ENCODE assay signal across 12 cellular contexts in genomic region chr1:10685851-10686403, GRCh38.
DNase-seq lines count a peak whose midpoint lies in the region; ATAC-seq and TF ChIP-seq lines count a peak whose summit lies in the region.
"Had no signal": no experiment of that assay in that cellular context is flagged by ENCODE, and none has a peak within 500 bp of the region (broad histone marks: within the 10 kb centered on the region; RNA-seq: fewer than 3 reads in every experiment).

No MANE protein-coding gene starts in this region.

- peak; percentile 66 for ATAC-seq in Right ventricle myocardium inferior
- no peak for ATAC-seq in gastroesophageal sphincter
- no peak for ATAC-seq in activated CD4-positive, alpha-beta T cell treated with anti-CD3 and anti-CD28 coated beads for 36 hours

- no peak for DNase-seq in Right ventricle myocardium inferior (ENCODE audit: missing footprints)
- no peak for DNase-seq in cardiac septum (ENCODE audit: low spot score)
- no peak for DNase-seq in vagina (ENCODE audit: extremely low spot score in 2 of 2)
- no peak for DNase-seq in cortex of kidney (lab: John Stamatoyannopoulos, UW)
- DNase-seq in activated CD4-positive, alpha-beta T cell treated with anti-CD3 and anti-CD28 coated beads for 36 hours: no peak
- no peak for DNase-seq in activated T-cell treated with anti-CD3 and anti-CD28 coated beads, Interleukin-2, amount 50 U/mL, for 24 hours
- DNase-seq: activated CD4-positive, CD25-positive, alpha-beta regulatory T cell treated with anti-CD3 and anti-CD28 coated beads, Interleukin-2, amount 50 U/mL, for 72 hours; activated gamma-delta T cell treated with Interleukin-2 at 50 U/mL for 16 hours; NCI-H1436 had no signal

- no peak for TF ChIP-seq EP300 in gastroesophageal sphincter (IDR thresholded peaks at IDR 0.05)

- H3K4me1 ChIP-seq in gastroesophageal sphincter (peaks cover 10 to 100% (median 63%) of the 10 kb centered on the region in 3 donors), vagina (peaks cover 83% of the 10 kb centered on the region)

- H3K9me3 ChIP-seq in gastroesophageal sphincter (no peaks in the 10 kb centered on the region), vagina (no peaks in the 10 kb centered on the region)

- TF ChIP-seq POLR2A in gastroesophageal sphincter (IDR thresholded peaks at IDR 0.05) (no peak), vagina (IDR thresholded peaks at IDR 0.05) (no peak)

- TF ChIP-seq CTCF in gastroesophageal sphincter (IDR thresholded peaks at IDR 0.05) (no peak), nephron (IDR thresholded peaks at IDR 0.05; ENCODE audit: unreplicated experiment in 3 of 3) (no peak), vagina (IDR thresholded peaks at IDR 0.05) (no peak)

- H3K36me3 Mint-ChIP-seq in nephron (ENCODE audit: low read depth): no peaks in the 10 kb centered on the region
- no peaks in the 10 kb centered on the region for H3K36me3 Mint-ChIP-seq in activated CD4-positive, alpha-beta T cell treated with anti-CD3 and anti-CD28 coated beads for 36 hours (ENCODE audit: low read depth)
- no peaks in the 10 kb centered on the region for H3K36me3 Mint-ChIP-seq in activated T-cell treated with anti-CD3 and anti-CD28 coated beads, Interleukin-2, amount 50 U/mL, for 24 hours (ENCODE audit: low read depth)

- H3K27me3 ChIP-seq in gastroesophageal sphincter: no peaks in the 10 kb centered on the region
- H3K27me3 ChIP-seq in vagina: no peaks in the 10 kb centered on the region

- no peaks in the 10 kb centered on the region for H3K36me3 ChIP-seq in gastroesophageal sphincter
- no peaks in the 10 kb centered on the region for H3K36me3 ChIP-seq in vagina

- peaks cover 89% of the 10 kb centered on the region for H3K4me1 Mint-ChIP-seq in nephron
- no peaks in the 10 kb centered on the region for H3K4me1 Mint-ChIP-seq in activated CD4-positive, alpha-beta T cell treated with anti-CD3 and anti-CD28 coated beads for 36 hours
- H3K4me1 Mint-ChIP-seq in activated T-cell treated with anti-CD3 and anti-CD28 coated beads, Interleukin-2, amount 50 U/mL, for 24 hours (ENCODE audit: low read depth): no peaks in the 10 kb centered on the region

- H3K4me3 ChIP-seq in gastroesophageal sphincter (no peak overlapping the region), vagina (no peak overlapping the region)
- H3K4me3 ChIP-seq: skin epidermis had no signal

- H3K4me3 Mint-ChIP-seq in nephron: peak overlapping the region; percentile 23 to 46 (median 36)
- no peak overlapping the region for H3K4me3 Mint-ChIP-seq in activated CD4-positive, alpha-beta T cell treated with anti-CD3 and anti-CD28 coated beads for 36 hours
- no peak overlapping the region for H3K4me3 Mint-ChIP-seq in activated T-cell treated with anti-CD3 and anti-CD28 coated beads, Interleukin-2, amount 50 U/mL, for 24 hours

- H3K27ac ChIP-seq in gastroesophageal sphincter (peak overlapping the region; percentile 73 to 95 (median 90)), vagina (peak overlapping the region; percentile 0)

- H3K27ac Mint-ChIP-seq in nephron: peak overlapping the region; percentile 84 to 98 (median 92)
- H3K27ac Mint-ChIP-seq in activated CD4-positive, alpha-beta T cell treated with anti-CD3 and anti-CD28 coated beads for 36 hours: no peak overlapping the region
- no peak overlapping the region for H3K27ac Mint-ChIP-seq in activated T-cell treated with anti-CD3 and anti-CD28 coated beads, Interleukin-2, amount 50 U/mL, for 24 hours

- H3K27me3 Mint-ChIP-seq in nephron (ENCODE audit: low read depth): peaks cover 51% of the 10 kb centered on the region
- no peaks in the 10 kb centered on the region for H3K27me3 Mint-ChIP-seq in activated CD4-positive, alpha-beta T cell treated with anti-CD3 and anti-CD28 coated beads for 36 hours
- H3K27me3 Mint-ChIP-seq in activated T-cell treated with anti-CD3 and anti-CD28 coated beads, Interleukin-2, amount 50 U/mL, for 24 hours: no peaks in the 10 kb centered on the region

- POLR2A ChIA-PET in activated CD4-positive, alpha-beta T cell treated with anti-CD3 and anti-CD28 coated beads for 36 hours (lab: Charles Lee): no interaction called here

- intact Hi-C loops in Right ventricle myocardium inferior (cut with DNase I) (no loop called here), cardiac septum (cut with DNase I) (loop anchor here (5.0 kb wide), 1 partner anchor 176 kb away; no protein-coding TSS in a partner anchor), vagina (cut with DNase I) (loop anchor here (10.0 kb wide), 1 partner anchor 109 kb away; the partner anchor contains the start of gene CASZ1)
- intact Hi-C loops in activated CD4-positive, alpha-beta T cell treated with anti-CD3 and anti-CD28 coated beads for 36 hours (cut with DNase I, micrococcal nuclease): no loop called here

- CTCF ChIA-PET in activated CD4-positive, alpha-beta T cell treated with anti-CD3 and anti-CD28 coated beads for 36 hours (lab: Charles Lee): interaction anchor here (0.5 kb wide), 1 partner anchor 50 kb away, joined by 3 read pairs; no protein-coding TSS in a partner anchor

- WGBS in gastroesophageal sphincter (ENCODE audit: low coverage in 1 of 2), 2 donors: 0 to 36% methylated on average over 2 to 7 of the region's 11 CpGs

- H3K9me3 Mint-ChIP-seq in nephron: no peaks in the 10 kb centered on the region
- H3K9me3 Mint-ChIP-seq in activated CD4-positive, alpha-beta T cell treated with anti-CD3 and anti-CD28 coated beads for 36 hours (ENCODE audit: low read depth): no peaks in the 10 kb centered on the region
- H3K9me3 Mint-ChIP-seq in activated T-cell treated with anti-CD3 and anti-CD28 coated beads, Interleukin-2, amount 50 U/mL, for 24 hours: no peaks in the 10 kb centered on the region

Comparison
In these comparisons a context has a peak if more than half of its experiments do, and no peak if none do; other contexts are left out.
1. intact Hi-C loops: an anchor here in cardiac septum (5.0 kb wide) and vagina (10.0 kb wide); none called in Right ventricle myocardium inferior and activated CD4-positive, alpha-beta T cell treated with anti-CD3 and anti-CD28 coated beads for 36 hours.
2. H3K27ac Mint-ChIP-seq: peak in nephron (3 of 3); none in activated CD4-positive, alpha-beta T cell treated with anti-CD3 and anti-CD28 coated beads for 36 hours (single experiment) and activated T-cell treated with anti-CD3 and anti-CD28 coated beads, Interleukin-2, amount 50 U/mL, for 24 hours (single experiment).
3. H3K4me3 Mint-ChIP-seq: peak in nephron (3 of 3); none in activated CD4-positive, alpha-beta T cell treated with anti-CD3 and anti-CD28 coated beads for 36 hours (single experiment) and activated T-cell treated with anti-CD3 and anti-CD28 coated beads, Interleukin-2, amount 50 U/mL, for 24 hours (single experiment).